1 cellular context compared by ENCODE assay signal in the genomic region with DNA sequence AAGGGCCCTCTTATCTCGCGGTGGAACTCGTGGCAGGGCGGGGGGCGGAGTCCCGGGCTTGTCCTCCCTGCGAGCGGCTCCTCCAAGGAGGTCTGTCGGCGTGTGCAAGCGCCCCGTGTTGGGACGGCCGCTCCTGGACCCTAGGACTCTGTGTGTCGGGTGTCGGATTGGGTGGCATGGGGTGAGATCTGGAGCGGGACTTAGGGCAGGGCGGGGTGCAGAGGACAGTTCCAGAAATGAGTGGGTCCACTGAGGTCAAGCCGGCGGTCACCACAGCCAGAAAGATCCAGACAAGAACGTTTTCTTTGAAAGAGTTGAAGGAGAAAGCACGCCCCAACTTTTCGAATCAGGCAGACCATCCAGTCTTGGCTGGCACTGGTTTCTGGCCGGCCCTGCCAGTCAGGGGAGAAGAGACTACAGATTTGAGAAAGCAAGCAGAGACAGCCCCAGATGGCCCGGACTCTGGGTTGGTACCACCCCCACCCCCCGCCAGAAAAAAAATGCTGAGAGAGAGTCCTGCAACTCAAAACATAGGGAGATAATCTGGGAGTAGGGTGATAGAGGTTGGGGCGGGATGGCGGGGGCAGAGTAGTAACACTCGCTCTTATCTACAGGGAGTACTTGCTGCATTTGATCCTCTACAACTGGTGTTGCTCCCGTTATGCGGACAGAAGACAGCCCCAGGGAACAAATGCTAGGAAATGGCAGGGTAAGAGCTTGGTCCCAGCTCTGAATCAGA.
TF ChIP-seq lines count a peak whose summit lies in the region.

No MANE protein-coding gene starts in this region.

TF ChIP-seq in K562, 482 proteins besides CTCF, POLR2A, EP300 and RAD21 (continued from another document):
- peak; percentile 84 for TF ChIP-seq CBFA2T3 (IDR thresholded peaks at IDR 0.05)
- TF ChIP-seq KHSRP (IDR thresholded peaks at IDR 0.05), result no peak
- TF ChIP-seq L3MBTL2 (IDR thresholded peaks at IDR 0.05), result no peak; the same call in 1 of the 2 replicates
- TF ChIP-seq MCM7 (IDR thresholded peaks at IDR 0.05), result no peak
- TF ChIP-seq MBD2 (IDR thresholded peaks at IDR 0.05; ENCODE audit: borderline replicate concordance, low read depth), result 0 out of 2 replicates have a peak, but pooled peaks have one; percentile 17
- TF ChIP-seq, protein P1, sequence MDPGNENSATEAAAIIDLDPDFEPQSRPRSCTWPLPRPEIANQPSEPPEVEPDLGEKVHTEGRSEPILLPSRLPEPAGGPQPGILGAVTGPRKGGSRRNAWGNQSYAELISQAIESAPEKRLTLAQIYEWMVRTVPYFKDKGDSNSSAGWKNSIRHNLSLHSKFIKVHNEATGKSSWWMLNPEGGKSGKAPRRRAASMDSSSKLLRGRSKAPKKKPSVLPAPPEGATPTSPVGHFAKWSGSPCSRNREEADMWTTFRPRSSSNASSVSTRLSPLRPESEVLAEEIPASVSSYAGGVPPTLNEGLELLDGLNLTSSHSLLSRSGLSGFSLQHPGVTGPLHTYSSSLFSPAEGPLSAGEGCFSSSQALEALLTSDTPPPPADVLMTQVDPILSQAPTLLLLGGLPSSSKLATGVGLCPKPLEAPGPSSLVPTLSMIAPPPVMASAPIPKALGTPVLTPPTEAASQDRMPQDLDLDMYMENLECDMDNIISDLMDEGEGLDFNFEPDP (CRISPR knock-in tag; IDR thresholded peaks at IDR 0.05), result no peak
- no peak for TF ChIP-seq ZSCAN29 (IDR thresholded peaks at IDR 0.05)
- TF ChIP-seq C11orf30 (IDR thresholded peaks at IDR 0.05; ENCODE audit: low read depth), result 0 out of 2 replicates have a peak, but pooled peaks have one; percentile 20
- TF ChIP-seq CREB1 (IDR thresholded peaks at IDR 0.05), result no peak
- TF ChIP-seq CREB1 (CRISPR knock-in tag; IDR thresholded peaks at IDR 0.05), result no peak
- no peak for TF ChIP-seq ZNF764 (CRISPR knock-in tag; IDR thresholded peaks at IDR 0.05; ENCODE audit: low read depth)
